ENCODE assay signal across 8 cellular contexts in the genomic region with DNA sequence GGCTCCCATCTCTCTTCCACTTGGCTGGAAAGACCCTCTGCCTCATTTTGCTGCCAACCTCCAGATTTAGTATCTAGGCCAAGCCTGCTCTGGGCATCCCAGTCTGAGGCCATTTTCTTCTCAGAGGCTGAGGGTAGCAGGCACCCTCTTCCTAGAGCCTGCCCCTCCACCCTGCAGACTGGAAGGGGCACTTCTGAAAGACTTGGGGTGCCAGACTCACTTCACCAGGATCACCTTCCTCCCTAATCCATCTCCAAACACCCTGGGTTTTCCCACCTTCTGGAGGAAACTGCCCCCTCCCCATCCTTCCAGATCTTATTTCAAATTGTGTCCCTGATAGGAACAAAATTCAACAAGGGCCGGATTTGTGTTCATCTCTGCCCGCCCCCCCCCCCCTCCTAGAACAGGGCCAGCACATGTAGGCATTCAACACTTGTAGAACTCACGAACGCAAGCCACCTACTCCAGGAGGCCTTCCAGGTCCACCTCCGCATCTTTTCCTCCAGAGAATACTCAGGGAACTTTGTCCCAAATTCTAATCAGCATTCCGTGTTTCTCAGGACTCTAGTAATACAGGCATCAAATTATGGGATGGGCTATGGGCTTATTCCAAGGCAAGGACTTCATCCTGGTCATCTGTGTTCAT. TPM values are rescaled to one million over a fixed set of nuclear protein-coding genes. Genes with fewer than 3 reads are reported as not detected.
DNase-seq lines count a peak whose midpoint lies in the region; ATAC-seq and TF ChIP-seq lines count a peak whose summit lies in the region.

No MANE protein-coding gene starts in this region.

- TF ChIP-seq POLR2A in lower leg skin (IDR thresholded peaks at IDR 0.05) (no peak), thyroid gland (IDR thresholded peaks at IDR 0.05) (no peak)

- TF ChIP-seq CTCF in right atrium auricular region (IDR thresholded peaks at IDR 0.05): no peak
- TF ChIP-seq CTCF in lower leg skin (IDR thresholded peaks at IDR 0.05): no peak
- TF ChIP-seq CTCF in thyroid gland (IDR thresholded peaks at IDR 0.05): peak in 1 of 6 experiments; percentile 0

- H3K27me3 ChIP-seq in right atrium auricular region: no peaks in the 10 kb centered on the region
- H3K27me3 ChIP-seq in adipocyte (replicated peaks; ENCODE audit: control insufficient read depth, insufficient read depth, low read length): no peaks in the 10 kb centered on the region
- H3K27me3 ChIP-seq in thyroid gland: no peaks in the 10 kb centered on the region

- H3K36me3 ChIP-seq in right atrium auricular region (no peaks in the 10 kb centered on the region), adipocyte (ENCODE audit: control insufficient read depth, insufficient read depth, low read length, severe bottlenecking) (no peaks in the 10 kb centered on the region), thyroid gland (no peaks in the 10 kb centered on the region)

- H3K9ac ChIP-seq in adipocyte (ENCODE audit: low read length): peak overlapping the region; percentile 94

- DNase-seq in right atrium auricular region (ENCODE audit: low spot score) (no peak), Right ventricle myocardium superior (no peak), adipocyte (ENCODE audit: low read depth) (no peak), lower leg skin (ENCODE audit: low spot score in 2 of 2) (no peak), thyroid gland (no peak), GOT3 (lab: John Stamatoyannopoulos, UW) (no peak), iPS-NIHi7 (ENCODE audit: extremely low spot score) (no peak)

- H3K4me3 ChIP-seq in right atrium auricular region: peak overlapping the region; percentile 53 to 89
- H3K4me3 ChIP-seq in adipocyte (ENCODE audit: low read length): peak overlapping the region; percentile 96
- peak overlapping the region; percentile 78 for H3K4me3 ChIP-seq in lower leg skin (ENCODE audit: low read depth, poor library complexity, severe bottlenecking)
- H3K4me3 ChIP-seq in thyroid gland (replicated peaks in 1 of 3): peak overlapping the region in 2 of 3 donors; percentile 78 to 86

- 14 to 17% methylated on average over 6 of the region's 6 CpGs for WGBS in lower leg skin, 2 donors
- 28 to 47% methylated on average over 6 of the region's 6 CpGs for WGBS in thyroid gland, 2 donors

- ATAC-seq in Right ventricle myocardium superior (ENCODE audit: poor library complexity) (no peak), HG03442 (IDR thresholded peaks at IDR 0.05; ENCODE audit: unreplicated experiment) (no peak)

- intact Hi-C loops in Right ventricle myocardium superior (cut with DNase I) (no loop called here), lower leg skin (cut with DNase I; ENCODE audit: low total_unique reads) (loop anchor here (5.0 kb wide), 1 partner anchor 76 kb away; no protein-coding TSS in a partner anchor), thyroid gland (cut with DNase I) (loop anchor here (5.0 kb wide), 1 partner anchor 71 kb away; no protein-coding TSS in a partner anchor)

- H3K27ac ChIP-seq in right atrium auricular region (peak overlapping the region; percentile 80 to 83), thyroid gland (peak overlapping the region; percentile 10 to 84 (median 83))

- H3K9me3 ChIP-seq in right atrium auricular region (no peaks in the 10 kb centered on the region), adipocyte (ENCODE audit: control insufficient read depth, low read length) (no peaks in the 10 kb centered on the region), thyroid gland (no peaks in the 10 kb centered on the region)

- peaks cover 0 to 26% of the 10 kb centered on the region in 2 donors for H3K4me1 ChIP-seq in right atrium auricular region
- peaks cover 27% of the 10 kb centered on the region for H3K4me1 ChIP-seq in adipocyte (ENCODE audit: control insufficient read depth, insufficient read depth, low read length)
- peaks cover 7 to 18% of the 10 kb centered on the region in 2 donors for H3K4me1 ChIP-seq in thyroid gland

RNA-seq across cellular contexts. Expression of a gene that starts 0.8 kb away (rescaled TPM):
- total RNA-seq in right atrium auricular region (10 to 100 TPM in 1 of 2 donors, 1 to 10 TPM in 1; 8.1 to 22.5 TPM), Right ventricle myocardium superior (15.1 TPM), lower leg skin (10 to 100 TPM; 14.5 to 31.0 (median 19.9) TPM), thyroid gland (10 to 100 TPM; 30.8 to 41.7 (median 38.8) TPM)

RNA-seq across cellular contexts. Expression of a gene that starts 29.3 kb away (rescaled TPM):
- total RNA-seq in right atrium auricular region (not detected), Right ventricle myocardium superior (not detected), lower leg skin (not detected), thyroid gland (not detected)

RNA-seq across cellular contexts. Expression of a gene that starts 30.8 kb away (rescaled TPM):
- 100 to 1,000 TPM; 210 to 851 TPM for total RNA-seq in right atrium auricular region
- 118 TPM for total RNA-seq in Right ventricle myocardium superior
- 100 to 1,000 TPM in 2 of 4 donors, 10 to 100 TPM in 2; 89.4 to 236 (median 103) TPM for total RNA-seq in lower leg skin
- total RNA-seq in thyroid gland: 100 to 1,000 TPM; 107 to 343 (median 196) TPM

RNA-seq across cellular contexts. Expression of a gene that starts 36.1 kb away (rescaled TPM):
- 10 to 100 TPM; 27.3 to 63.4 TPM for total RNA-seq in right atrium auricular region
- 64.8 TPM for total RNA-seq in Right ventricle myocardium superior
- 10 to 100 TPM; 24.3 to 53.2 (median 29.4) TPM for total RNA-seq in lower leg skin
- 10 to 100 TPM; 29.8 to 43.7 (median 37.4) TPM for total RNA-seq in thyroid gland

RNA-seq across cellular contexts. Expression of a gene that starts 51.2 kb away (rescaled TPM):
- total RNA-seq in right atrium auricular region (10 to 100 TPM in 1 of 2 donors, 1 to 10 TPM in 1; 5.0 to 10.4 TPM), Right ventricle myocardium superior (5.4 TPM), lower leg skin (10 to 100 TPM; 15.9 to 20.2 (median 18.3) TPM), thyroid gland (10 to 100 TPM; 20.3 to 64.1 (median 28.8) TPM)
